In the genomic region with DNA sequence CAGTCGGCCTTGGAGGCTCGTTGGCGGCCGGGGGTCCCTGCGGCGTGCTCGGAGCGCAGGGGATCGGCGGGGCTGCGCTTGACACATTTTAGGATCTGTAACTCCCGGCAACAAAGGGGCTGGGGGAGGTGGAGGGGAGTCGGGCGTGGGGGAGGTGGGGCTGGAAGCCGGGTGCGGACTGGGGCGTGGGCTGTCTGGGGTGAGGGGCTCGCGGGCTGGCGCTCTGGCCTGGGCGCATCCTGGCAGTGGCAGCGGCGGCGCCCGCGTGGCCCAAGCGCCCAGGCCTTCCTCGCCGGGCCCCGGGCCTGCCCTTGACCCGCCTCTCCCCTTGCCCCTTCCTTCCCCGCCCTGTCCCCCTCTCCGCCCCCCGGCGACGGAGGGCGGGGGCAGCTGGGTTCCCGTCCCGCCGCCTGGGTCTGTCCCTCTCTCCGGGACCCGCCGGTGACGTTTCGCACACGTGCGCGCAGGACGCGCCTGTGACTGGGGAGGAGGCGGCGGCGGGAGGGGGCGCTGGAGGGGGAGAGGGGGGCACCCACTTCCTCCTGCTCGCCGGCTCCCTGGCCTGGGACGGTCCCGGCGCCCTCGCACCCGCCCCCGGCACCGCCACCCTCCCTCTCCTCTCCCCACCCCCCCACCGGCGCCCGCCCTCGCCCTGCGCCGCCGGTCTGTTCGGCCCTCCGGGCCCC, we compare ENCODE assay signal across 8 cellular contexts. TPM values are rescaled to one million over a fixed set of nuclear protein-coding genes. Genes with fewer than 3 reads are reported as not detected.
DNase-seq lines count a peak whose midpoint lies in the region; TF ChIP-seq lines count a peak whose summit lies in the region.

No MANE protein-coding gene starts in this region.

- peak overlapping the region; percentile 91 for H3K4me3 Mint-ChIP-seq in Caco-2 (ENCODE audit: unreplicated experiment)

- H3K27ac ChIP-seq in OCI-LY7 (ENCODE audit: low read depth, low read length, poor library complexity, severe bottlenecking) (peak overlapping the region; percentile 90), epithelial cell of prostate (peak overlapping the region; percentile 95), mucosa of rectum (ENCODE audit: low read depth in 2 of 2, low read length in 2 of 2) (peak overlapping the region; percentile 81 to 86)

- H3K27me3 ChIP-seq in Caco-2 (replicated peaks; ENCODE audit: control insufficient read depth, insufficient read depth, low read length) (no peaks in the 10 kb centered on the region), mucosa of rectum (ENCODE audit: control insufficient read depth in 2 of 2, insufficient read depth in 2 of 2, low read length in 2 of 2) (no peaks in the 10 kb centered on the region)

- H3K9me3 Mint-ChIP-seq in Caco-2 (ENCODE audit: unreplicated experiment) = no peaks in the 10 kb centered on the region

- H3K9me3 ChIP-seq in Caco-2 (no peaks in the 10 kb centered on the region), OCI-LY7 (ENCODE audit: low read length) (no peaks in the 10 kb centered on the region), mucosa of rectum (ENCODE audit: control insufficient read depth in 2 of 2, low read length in 2 of 2) (no peaks in the 10 kb centered on the region)

- no TSS peak for BruUV-seq in Caco-2 (replicated peaks; lab: Mats Ljungman, UMichigan)
- BruUV-seq in OCI-LY7 (replicated peaks; lab: Mats Ljungman, UMichigan) = no TSS peak

- no peaks in the 10 kb centered on the region for H3K27me3 Mint-ChIP-seq in Caco-2 (ENCODE audit: insufficient read depth, unreplicated experiment)

- TF ChIP-seq CTCF in Caco-2 (IDR thresholded peaks at IDR 0.05; ENCODE audit: insufficient read depth in 1 of 2, low read depth in 1 of 2, low read length in 1 of 2, severe bottlenecking in 1 of 2, unreplicated experiment in 1 of 2) = no peak
- TF ChIP-seq CTCF in GM20000 (IDR thresholded peaks at IDR 0.05; ENCODE audit: extremely low read depth, missing control alignments) = no peak
- TF ChIP-seq CTCF in OCI-LY7 (conservative IDR thresholded peaks at IDR 0.05; ENCODE audit: low read length) = no peak

- no peaks in the 10 kb centered on the region for H3K36me3 ChIP-seq in Caco-2 (ENCODE audit: control insufficient read depth, insufficient read depth, low read length)
- peaks cover 36% of the 10 kb centered on the region for H3K36me3 ChIP-seq in OCI-LY7 (ENCODE audit: insufficient read depth, low read length)
- H3K36me3 ChIP-seq in mucosa of rectum (ENCODE audit: control insufficient read depth in 2 of 2, insufficient read depth in 2 of 2, low read length in 2 of 2) = no peaks in the 10 kb centered on the region

- H2AFZ ChIP-seq in OCI-LY7 (ENCODE audit: low read length) = no peak overlapping the region

- intact Hi-C loops in Caco-2 (cut with micrococcal nuclease; ENCODE audit: unreplicated experiment) = no loop called here
- intact Hi-C loops in OCI-LY7 (cut with micrococcal nuclease; ENCODE audit: unreplicated experiment) = loop anchor here (5.0 kb wide), 2 partner anchors 111 to 1189 kb away; partner anchors contain the start of gene SOX4

- DNase-seq in Caco-2 (peak; percentile 91 to 93), GM20000 (ENCODE audit: low spot score) (peak; percentile 92), HS-5 (ENCODE audit: low read depth) (peak; percentile 23), OCI-LY7 (ENCODE audit: low spot score) (peak; percentile 93), activated T-cell treated with anti-CD3 and anti-CD28 coated beads for 24 hours (ENCODE audit: low read depth) (peak; percentile 87), epithelial cell of prostate (ENCODE audit: low read depth, low spot score) (no peak)
- DNase-seq in stimulated activated CD8-positive, alpha-beta memory T cell treated with anti-CD3 and anti-CD28 coated beads, Interleukin-4, amount 100 ng/mL, for 4 hours (ENCODE audit: low read depth in 2 of 2, low spot score in 1 of 2) = peak; percentile 74 to 86

- POLR2A ChIA-PET in Caco-2 (lab: Charles Lee) = interaction anchor here (0.6 kb wide), 4 partner anchors 31 to 838 kb away, joined by 3 to 9 read pairs (median 6); no protein-coding TSS in a partner anchor
- POLR2A ChIA-PET in OCI-LY7 (lab: Charles Lee) = interaction anchor here (0.6 to 2.9 kb wide), 5 partner anchors 41 to 170 kb away, joined by 3 to 17 read pairs (median 4); partner anchors contain the start of gene CDKAL1

- peaks cover 7% of the 10 kb centered on the region for H3K4me1 ChIP-seq in Caco-2
- peaks cover 44% of the 10 kb centered on the region for H3K4me1 ChIP-seq in OCI-LY7 (ENCODE audit: insufficient read depth, low read length, poor library complexity, severe bottlenecking)
- H3K4me1 ChIP-seq in mucosa of rectum (ENCODE audit: control insufficient read depth in 2 of 2, insufficient read depth in 2 of 2, low read length in 2 of 2) = peaks cover 0 to 12% of the 10 kb centered on the region in 2 donors

- H3K4me2 ChIP-seq in OCI-LY7 (ENCODE audit: low read length) = peak overlapping the region; percentile 77

- H3K9me2 ChIP-seq in OCI-LY7 (ENCODE audit: insufficient read depth, low read length) = no peaks in the 10 kb centered on the region

- H4K20me1 ChIP-seq in OCI-LY7 (ENCODE audit: insufficient read depth, low read length) = peaks cover 27% of the 10 kb centered on the region; the same call in 1 of the 2 replicates

- peaks cover 59% of the 10 kb centered on the region for H3K79me2 ChIP-seq in OCI-LY7 (ENCODE audit: insufficient read depth, low read depth, low read length)

- peak overlapping the region in 1 of 2 donors; percentile 83 for H3K9ac ChIP-seq in mucosa of rectum (ENCODE audit: low read depth in 1 of 2, low read length in 2 of 2)

- H3K4me3 ChIP-seq in Caco-2 (ENCODE audit: low read depth, low read length) = peak overlapping the region; percentile 91
- peak overlapping the region; percentile 93 for H3K4me3 ChIP-seq in OCI-LY7 (ENCODE audit: low read depth, low read length, poor library complexity, severe bottlenecking)
- peak overlapping the region; percentile 72 to 78 for H3K4me3 ChIP-seq in mucosa of rectum (ENCODE audit: low read length in 2 of 2)

- H3K36me3 Mint-ChIP-seq in Caco-2 (ENCODE audit: insufficient read depth, unreplicated experiment) = peaks cover 31% of the 10 kb centered on the region

- H3K4me1 Mint-ChIP-seq in Caco-2 (ENCODE audit: low read depth, unreplicated experiment) = no peaks in the 10 kb centered on the region

- CTCF ChIA-PET in Caco-2 (lab: Charles Lee) (interaction anchor here (0.6 kb wide), 3 partner anchors 42 to 161 kb away, joined by 4 to 7 read pairs (median 5); no protein-coding TSS in a partner anchor), OCI-LY7 (lab: Charles Lee; ENCODE audit: unreplicated experiment) (no interaction called here)

- peak overlapping the region; percentile 97 for H3K27ac Mint-ChIP-seq in Caco-2 (ENCODE audit: unreplicated experiment)

RNA-seq across cellular contexts. Expression of gene E2F3, which starts 1.5 kb away (rescaled TPM):
- total RNA-seq in Caco-2 (2022) = 15.4 and 16.3 TPM in 2 replicates
- 12.2 and 12.4 TPM in 2 replicates for total RNA-seq in OCI-LY7 (2014; rRNA removed; shearing (Covaris generic))
- 27.7 and 31.2 TPM in 2 replicates for total RNA-seq in OCI-LY7 (2022)
